ENCODE assay signal across 11 cellular contexts in genomic region chr1:206715552-206716518, GRCh38. TPM values are rescaled to one million over a fixed set of nuclear protein-coding genes. Genes with fewer than 3 reads are reported as not detected.
DNase-seq lines count a peak whose midpoint lies in the region; TF ChIP-seq lines count a peak whose summit lies in the region.
"Had no signal": no experiment of that assay in that cellular context is flagged by ENCODE, and none has a peak within 500 bp of the region (broad histone marks: within the 10 kb centered on the region; RNA-seq: fewer than 3 reads in every experiment).

No MANE protein-coding gene starts in this region.

- H3K27me3 Mint-ChIP-seq in activated naive CD4-positive, alpha-beta T cell treated with anti-CD3 and anti-CD28 coated beads, Interleukin-2, amount 50 U/mL, for 24 hours, result no peaks in the 10 kb centered on the region
- no peaks in the 10 kb centered on the region for H3K27me3 Mint-ChIP-seq in activated naive CD8-positive, alpha-beta T cell treated with anti-CD3 and anti-CD28 coated beads for 36 hours

- peak overlapping the region; percentile 65 for H3K27ac ChIP-seq in muscle layer of duodenum (ENCODE audit: low read length)
- peak overlapping the region; percentile 81 for H3K27ac ChIP-seq in vagina

- H3K27ac Mint-ChIP-seq in activated naive CD4-positive, alpha-beta T cell treated with anti-CD3 and anti-CD28 coated beads, Interleukin-2, amount 50 U/mL, for 24 hours, result peak overlapping the region; percentile 5
- peak overlapping the region; percentile 34 for H3K27ac Mint-ChIP-seq in activated naive CD8-positive, alpha-beta T cell treated with anti-CD3 and anti-CD28 coated beads for 36 hours

- H3K4me3 ChIP-seq in muscle layer of duodenum (ENCODE audit: low read depth in 1 of 2, low read length in 2 of 2) (no peak overlapping the region), vagina (no peak overlapping the region)

- TF ChIP-seq CTCF in vagina (IDR thresholded peaks at IDR 0.05), result no peak

- no peaks in the 10 kb centered on the region for H3K27me3 ChIP-seq in muscle layer of duodenum (ENCODE audit: low read depth, low read length)
- no peaks in the 10 kb centered on the region for H3K27me3 ChIP-seq in vagina

- no peak for TF ChIP-seq POLR2A in vagina (IDR thresholded peaks at IDR 0.05)

- peaks cover 74% of the 10 kb centered on the region for H3K4me1 Mint-ChIP-seq in activated naive CD4-positive, alpha-beta T cell treated with anti-CD3 and anti-CD28 coated beads, Interleukin-2, amount 50 U/mL, for 24 hours
- peaks cover 61% of the 10 kb centered on the region for H3K4me1 Mint-ChIP-seq in activated naive CD8-positive, alpha-beta T cell treated with anti-CD3 and anti-CD28 coated beads for 36 hours

- H3K4me1 ChIP-seq in muscle layer of duodenum (ENCODE audit: control insufficient read depth in 1 of 2, insufficient read depth in 2 of 2, low read length in 2 of 2) (peaks cover 20 to 50% of the 10 kb centered on the region in 2 donors), vagina (peaks cover 68% of the 10 kb centered on the region)

- H3K36me3 ChIP-seq in muscle layer of duodenum (ENCODE audit: control insufficient read depth in 1 of 2, insufficient read depth in 2 of 2, low read length in 2 of 2) (no peaks in the 10 kb centered on the region), vagina (no peaks in the 10 kb centered on the region)

- no peaks in the 10 kb centered on the region for H3K9me3 Mint-ChIP-seq in activated naive CD4-positive, alpha-beta T cell treated with anti-CD3 and anti-CD28 coated beads, Interleukin-2, amount 50 U/mL, for 24 hours
- H3K9me3 Mint-ChIP-seq in activated naive CD8-positive, alpha-beta T cell treated with anti-CD3 and anti-CD28 coated beads for 36 hours, result no peaks in the 10 kb centered on the region

- H3K36me3 Mint-ChIP-seq in activated naive CD4-positive, alpha-beta T cell treated with anti-CD3 and anti-CD28 coated beads, Interleukin-2, amount 50 U/mL, for 24 hours, result no peaks in the 10 kb centered on the region
- peaks cover 7% of the 10 kb centered on the region for H3K36me3 Mint-ChIP-seq in activated naive CD8-positive, alpha-beta T cell treated with anti-CD3 and anti-CD28 coated beads for 36 hours

- intact Hi-C loops in vagina (cut with DNase I), result no loop called here

- no peak for DNase-seq in activated naive CD4-positive, alpha-beta T cell (lab: John Stamatoyannopoulos, UW)
- DNase-seq in activated naive CD8-positive, alpha-beta T cell treated with anti-CD3 and anti-CD28 coated beads for 36 hours, result no peak
- DNase-seq in vagina (ENCODE audit: extremely low spot score in 2 of 2), result no peak
- no peak for DNase-seq in stimulated activated CD4-positive, alpha-beta T cell treated with anti-CD3 and anti-CD28 coated beads, Interleukin-2, amount 100 ng/mL, for 48 hours
- no peak for DNase-seq in DMS53 (lab: John Stamatoyannopoulos, UW)
- DNase-seq in ureter (ENCODE audit: low spot score), result no peak
- DNase-seq: stimulated activated CD4-positive, alpha-beta T cell treated with anti-CD3 and anti-CD28 coated beads, Interleukin-4, amount 100 ng/mL, for 24 hours had no signal

- peak overlapping the region; percentile 43 for H3K4me3 Mint-ChIP-seq in activated naive CD4-positive, alpha-beta T cell treated with anti-CD3 and anti-CD28 coated beads, Interleukin-2, amount 50 U/mL, for 24 hours
- no peak overlapping the region for H3K4me3 Mint-ChIP-seq in activated naive CD8-positive, alpha-beta T cell treated with anti-CD3 and anti-CD28 coated beads for 36 hours

- H3K9me3 ChIP-seq in muscle layer of duodenum (ENCODE audit: control insufficient read depth in 1 of 2, low read length in 2 of 2) (no peaks in the 10 kb centered on the region), vagina (no peaks in the 10 kb centered on the region)

RNA-seq across cellular contexts. Expression of gene MAPKAPK2, which starts 31.1 kb away (rescaled TPM):
- 10 to 100 TPM; 53.5 to 57.8 TPM for total RNA-seq in activated naive CD8-positive, alpha-beta T cell treated with anti-CD3 and anti-CD28 coated beads for 36 hours
- total RNA-seq in vagina (51.1 TPM), ureter (69.8 TPM)

RNA-seq across cellular contexts. Expression of gene IL19, which starts 54.7 kb away (rescaled TPM):
- total RNA-seq in activated naive CD8-positive, alpha-beta T cell treated with anti-CD3 and anti-CD28 coated beads for 36 hours, result not detected
- total RNA-seq in vagina, result not detected
- not detected for total RNA-seq in ureter
- total RNA-seq: frontal cortex, IMR-90 had no signal

RNA-seq across cellular contexts. Expression of gene IL10, which starts 56.5 kb away (rescaled TPM):
- not detected for total RNA-seq in activated naive CD8-positive, alpha-beta T cell treated with anti-CD3 and anti-CD28 coated beads for 36 hours
- 2.7 TPM for total RNA-seq in vagina
- total RNA-seq in ureter, result 0.68 TPM
- total RNA-seq: IMR-90 had no signal
